17 cellular contexts compared by ENCODE assay signal in the genomic region with DNA sequence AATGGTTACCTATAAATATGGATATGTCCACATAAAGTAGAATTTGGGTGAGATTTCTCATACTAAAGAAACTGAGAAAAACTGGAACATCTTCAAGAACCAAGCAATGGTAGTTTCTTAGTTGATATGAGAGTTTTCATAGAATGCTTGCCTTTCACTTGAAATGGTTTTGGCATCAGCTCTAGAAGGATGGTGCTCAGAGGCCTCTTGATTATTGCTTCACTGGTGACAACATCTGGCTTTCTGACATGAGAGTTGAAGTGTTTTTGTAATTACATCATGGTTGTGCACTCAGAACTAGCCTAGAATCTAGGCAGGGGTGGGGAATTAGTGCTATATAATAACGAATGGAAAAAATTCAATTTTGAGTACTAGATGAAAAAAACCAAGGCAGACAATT.
A peak's percentile ranks its signal among the peaks of the same experiment; 100 is the strongest.
DNase-seq lines count a peak whose midpoint lies in the region; ATAC-seq and TF ChIP-seq lines count a peak whose summit lies in the region.
"Had no signal": no experiment of that assay in that cellular context is flagged by ENCODE, and none has a peak within 500 bp of the region (broad histone marks: within the 10 kb centered on the region; RNA-seq: fewer than 3 reads in every experiment).

No MANE protein-coding gene starts in this region.

- H3K9me3 ChIP-seq in fibroblast of lung (ENCODE audit: control insufficient read depth, insufficient read depth, low read depth, low read length): no peaks in the 10 kb centered on the region
- H3K9me3 ChIP-seq in body of pancreas: no peaks in the 10 kb centered on the region
- H3K9me3 ChIP-seq: gastrocnemius medialis, suprapubic skin had no signal

- peak overlapping the region in 2 of 3 experiments; percentile 67 to 87 for H3K27ac Mint-ChIP-seq in nephron
- H3K27ac Mint-ChIP-seq in immature natural killer cell: no peak overlapping the region
- H3K27ac Mint-ChIP-seq in CD14-positive monocyte: no peak overlapping the region
- H3K27ac Mint-ChIP-seq: activated CD4-positive, alpha-beta T cell treated with anti-CD3 and anti-CD28 coated beads for 36 hours; memory B cell had no signal

- TF ChIP-seq CTCF in fibroblast of lung (conservative IDR thresholded peaks at IDR 0.05 in 1 of 2, IDR thresholded peaks at IDR 0.05 in 1 of 2; ENCODE audit: low read depth in 1 of 2, low read length in 2 of 2) (no peak), nephron (IDR thresholded peaks at IDR 0.05; ENCODE audit: unreplicated experiment in 3 of 3) (no peak), CD14-positive monocyte (IDR thresholded peaks at IDR 0.05) (no peak), body of pancreas (IDR thresholded peaks at IDR 0.05) (no peak)

- H3K4me3 ChIP-seq in fibroblast of lung (replicated peaks in 1 of 4; ENCODE audit: control extremely low read depth in 1 of 4, insufficient read depth in 1 of 4, low read depth in 3 of 4, low read length in 4 of 4) (no peak overlapping the region), body of pancreas (no peak overlapping the region)
- H3K4me3 ChIP-seq: gastrocnemius medialis, suprapubic skin had no signal

- H3K4me1 ChIP-seq in fibroblast of lung (ENCODE audit: control insufficient read depth, extremely low read depth, insufficient read depth, low read length): no peaks in the 10 kb centered on the region
- no peaks in the 10 kb centered on the region for H3K4me1 ChIP-seq in body of pancreas
- H3K4me1 ChIP-seq: gastrocnemius medialis had no signal

- no peak overlapping the region for H2AFZ ChIP-seq in fibroblast of lung (ENCODE audit: low read length)

- intact Hi-C loops in CD14-positive monocyte (cut with micrococcal nuclease): no loop called here
- intact Hi-C loops in body of pancreas (cut with DNase I): no loop called here

- no peak overlapping the region for H3K4me2 ChIP-seq in fibroblast of lung (ENCODE audit: extremely low read depth, insufficient read depth, low read length)

- H3K36me3 Mint-ChIP-seq in nephron (ENCODE audit: low read depth): no peaks in the 10 kb centered on the region
- H3K36me3 Mint-ChIP-seq in immature natural killer cell: no peaks in the 10 kb centered on the region
- no peaks in the 10 kb centered on the region for H3K36me3 Mint-ChIP-seq in CD14-positive monocyte
- H3K36me3 Mint-ChIP-seq: memory B cell had no signal

- H3K27me3 ChIP-seq in fibroblast of lung (ENCODE audit: control insufficient read depth, insufficient read depth, low read length) (no peaks in the 10 kb centered on the region), body of pancreas (no peaks in the 10 kb centered on the region)
- H3K27me3 ChIP-seq: gastrocnemius medialis, suprapubic skin had no signal

- H3K4me1 Mint-ChIP-seq in nephron (peaks cover 22% of the 10 kb centered on the region), immature natural killer cell (peaks cover 0 to 2% of the 10 kb centered on the region in 2 donors), CD14-positive monocyte (peaks cover 6% of the 10 kb centered on the region)
- H3K4me1 Mint-ChIP-seq: activated CD4-positive, alpha-beta T cell treated with anti-CD3 and anti-CD28 coated beads for 36 hours had no signal

- no peak for ATAC-seq in body of pancreas
- ATAC-seq: activated CD4-positive, alpha-beta T cell treated with anti-CD3 and anti-CD28 coated beads for 36 hours; HCT116 had no signal

- WGBS in body of pancreas, 2 donors: 63 to 68% methylated on average over 1 of the region's 1 CpG

- H3K27ac ChIP-seq in fibroblast of lung (ENCODE audit: insufficient read depth, low read length): no peak overlapping the region
- H3K27ac ChIP-seq in body of pancreas: no peak overlapping the region
- H3K27ac ChIP-seq: gastrocnemius medialis, suprapubic skin had no signal

- H3K36me3 ChIP-seq in fibroblast of lung (ENCODE audit: control insufficient read depth, insufficient read depth, low read length) (no peaks in the 10 kb centered on the region), body of pancreas (replicated peaks in 1 of 2; ENCODE audit: insufficient read depth in 1 of 2, low read depth in 2 of 2) (no peaks in the 10 kb centered on the region)
- H3K36me3 ChIP-seq: gastrocnemius medialis, suprapubic skin had no signal

- no peak for TF ChIP-seq POLR2A in body of pancreas (IDR thresholded peaks at IDR 0.05)

- H3K4me3 Mint-ChIP-seq in nephron (no peak overlapping the region), immature natural killer cell (no peak overlapping the region), CD14-positive monocyte (no peak overlapping the region)
- H3K4me3 Mint-ChIP-seq: activated CD4-positive, alpha-beta T cell treated with anti-CD3 and anti-CD28 coated beads for 36 hours; memory B cell; neural crest cell had no signal

- H3K9ac ChIP-seq in fibroblast of lung (ENCODE audit: insufficient read depth, low read length): no peak overlapping the region

- DNase-seq in EH (ENCODE audit: low read depth) (peak; percentile 48), MV-4-11 (lab: John Stamatoyannopoulos, UW) (peak; percentile 55), fibroblast of lung (ENCODE audit: low read depth in 2 of 2) (peak; percentile 57 to 93), immature natural killer cell (no peak), CD14-positive monocyte (ENCODE audit: low spot score) (no peak), body of pancreas (no peak)
- DNase-seq: activated CD4-positive, alpha-beta T cell treated with anti-CD3 and anti-CD28 coated beads for 36 hours; activated naive CD4-positive, alpha-beta T cell; C1 segment of cervical spinal cord; effector CD4-positive, alpha-beta T cell; gastrocnemius medialis; NCI-H1092 treated with DMSO at 0.1 percent for 48 hours had no signal

- no peaks in the 10 kb centered on the region for H4K20me1 ChIP-seq in fibroblast of lung (ENCODE audit: control insufficient read depth, extremely low read depth, insufficient read depth, low read length)

- H3K27me3 Mint-ChIP-seq in nephron (ENCODE audit: low read depth): no peaks in the 10 kb centered on the region
- no peaks in the 10 kb centered on the region for H3K27me3 Mint-ChIP-seq in immature natural killer cell (ENCODE audit: low read depth in 3 of 3)
- no peaks in the 10 kb centered on the region for H3K27me3 Mint-ChIP-seq in CD14-positive monocyte (ENCODE audit: low read depth in 3 of 3)
- H3K27me3 Mint-ChIP-seq: activated CD4-positive, alpha-beta T cell treated with anti-CD3 and anti-CD28 coated beads for 36 hours had no signal

- H3K9me3 Mint-ChIP-seq in nephron: peaks cover 3% of the 10 kb centered on the region
- H3K9me3 Mint-ChIP-seq in immature natural killer cell: peaks cover 0 to 6% (median 0%) of the 10 kb centered on the region in 6 donors
- peaks cover 3 to 11% (median 5%) of the 10 kb centered on the region in 7 donors for H3K9me3 Mint-ChIP-seq in CD14-positive monocyte

- no peaks in the 10 kb centered on the region for H3K79me2 ChIP-seq in fibroblast of lung (ENCODE audit: control insufficient read depth, insufficient read depth, low read length)

Comparison
In these comparisons a context has a peak if more than half of its experiments do, and no peak if none do; other contexts are left out.
1. DNase-seq: peak in EH (single experiment), MV-4-11 (single experiment) and fibroblast of lung (2 of 2); none in immature natural killer cell (0 of 3), CD14-positive monocyte (single experiment) and body of pancreas (0 of 4).
2. H3K27ac Mint-ChIP-seq: peak in nephron (2 of 3); none in immature natural killer cell (0 of 6) and CD14-positive monocyte (0 of 7).